2 cellular contexts compared by ENCODE assay signal in genomic region chr19:34178276-34178614, GRCh38.
A peak's percentile ranks its signal among the peaks of the same experiment; 100 is the strongest.
TF ChIP-seq lines count a peak whose summit lies in the region.

No MANE protein-coding gene starts in this region.

TF ChIP-seq in HEK293, 187 proteins besides CTCF, POLR2A, EP300 and RAD21:
- TF ChIP-seq ZBTB44 (tag by site-specific recombination; IDR thresholded peaks at IDR 0.05) (peak; percentile 69; the same call in 1 of the 2 replicates), ZNF114 (tag by site-specific recombination; IDR thresholded peaks at IDR 0.05) (no peak), ZNF18 (tag by site-specific recombination; IDR thresholded peaks at IDR 0.05) (peak; percentile 35; the same call in 1 of the 2 replicates)

TF ChIP-seq in GM12878, 131 proteins besides CTCF, POLR2A, EP300 and RAD21 (continued from another document):
- TF ChIP-seq MYC (IDR thresholded peaks at IDR 0.05; ENCODE audit: insufficient read depth, insufficient read length, insufficient replicate concordance, low read length, severe bottlenecking) (no peak), POLR2AphosphoS5 (IDR thresholded peaks at IDR 0.05; ENCODE audit: low read length) (no peak), TCF3 (IDR thresholded peaks at IDR 0.05; ENCODE audit: borderline replicate concordance, insufficient read depth, low read depth, low read length) (no peak), POU2F2 (IDR thresholded peaks at IDR 0.05; ENCODE audit: borderline replicate concordance, low read depth, low read length) (0 out of 3 replicates have a peak, but pooled peaks have one; percentile 39), BMI1 (IDR thresholded peaks at IDR 0.05; ENCODE audit: borderline replicate concordance) (no peak), TCF7 (IDR thresholded peaks at IDR 0.05; ENCODE audit: borderline replicate concordance) (peak; percentile 35; the same call in 1 of the 2 replicates)
